Comparison of ENCODE assay signal across 18 cellular contexts in genomic region chr6:155080876-155081845, GRCh38.
A peak's percentile ranks its signal among the peaks of the same experiment; 100 is the strongest.
DNase-seq lines count a peak whose midpoint lies in the region; ATAC-seq and TF ChIP-seq lines count a peak whose summit lies in the region.
"Had no signal": no experiment of that assay in that cellular context is flagged by ENCODE, and none has a peak within 500 bp of the region (broad histone marks: within the 10 kb centered on the region; RNA-seq: fewer than 3 reads in every experiment).

No MANE protein-coding gene starts in this region.

- H3K27ac ChIP-seq in endodermal cell (ENCODE audit: low read depth, low read length), result no peak overlapping the region
- H3K27ac ChIP-seq: BLaER1 treated with 17β-estradiol and CSF1 and Interleukin-3, amounts not matched to agents 10 nM and 100 nM; cardiac muscle cell; psoas muscle had no signal

- no peaks in the 10 kb centered on the region for H3K36me3 Mint-ChIP-seq in endodermal cell (ENCODE audit: low read depth)
- H3K36me3 Mint-ChIP-seq: naive B cell had no signal

- H3K27ac Mint-ChIP-seq in endodermal cell, result no peak overlapping the region
- H3K27ac Mint-ChIP-seq: naive B cell had no signal

- no peaks in the 10 kb centered on the region for H3K9me3 ChIP-seq in endodermal cell (ENCODE audit: control insufficient read depth, low read length)
- H3K9me3 ChIP-seq: BLaER1 treated with 17β-estradiol and CSF1 and Interleukin-3, amounts not matched to agents 10 nM and 100 nM; psoas muscle had no signal

- H3K4me3 ChIP-seq in endodermal cell (ENCODE audit: low read length), result no peak overlapping the region
- H3K4me3 ChIP-seq: BLaER1 treated with 17β-estradiol and CSF1 and Interleukin-3, amounts not matched to agents 10 nM and 100 nM; cardiac muscle cell; psoas muscle had no signal

- ATAC-seq in GM18858 (IDR thresholded peaks at IDR 0.05; ENCODE audit: unreplicated experiment), result no peak
- ATAC-seq: left ventricle myocardium superior, psoas muscle had no signal

- no peaks in the 10 kb centered on the region for H3K9me3 Mint-ChIP-seq in endodermal cell
- H3K9me3 Mint-ChIP-seq: naive B cell had no signal

- 86 to 89% methylated on average over 7 to 9 of the region's 9 CpGs for WGBS in endodermal cell (ENCODE audit: insufficient coverage in 1 of 2, insufficient read length in 1 of 2), 2 experiments

- H3K27me3 ChIP-seq in endodermal cell (ENCODE audit: control insufficient read depth, insufficient read depth, low read length, poor library complexity, severe bottlenecking), result no peaks in the 10 kb centered on the region
- H3K27me3 ChIP-seq: BLaER1 treated with 17β-estradiol and CSF1 and Interleukin-3, amounts not matched to agents 10 nM and 100 nM had no signal

- H3K4me3 Mint-ChIP-seq in endodermal cell, result no peak overlapping the region
- H3K4me3 Mint-ChIP-seq: naive B cell had no signal

- no peak for TF ChIP-seq CTCF in endodermal cell (conservative IDR thresholded peaks at IDR 0.05)

- peaks cover 55% of the 10 kb centered on the region for H3K4me1 Mint-ChIP-seq in endodermal cell
- H3K4me1 Mint-ChIP-seq: naive B cell had no signal

- DNase-seq in ELR (ENCODE audit: low read depth) (peak; percentile 15), M059J (ENCODE audit: low read depth) (peak; percentile 56), endodermal cell (peak; percentile 69), pulmonary artery endothelial cell (ENCODE audit: low read depth, low spot score) (peak; percentile 17), NAMALWA (ENCODE audit: low spot score) (no peak), AML-193 (lab: John Stamatoyannopoulos, UW) (no peak)
- DNase-seq: activated CD8-positive, alpha-beta memory T cell treated with anti-CD3 and anti-CD28 coated beads, Interleukin-2, amount 50 U/mL, for 4 hours; activated naive CD4-positive, alpha-beta T cell treated with Interleukin-2 at 50 U/mL for 16 hours; DND-41; effector CD4-positive, alpha-beta T cell; left ventricle myocardium superior; naive B cell; NCI-H1092; psoas muscle; Right ventricle myocardium superior had no signal

- H3K4me1 ChIP-seq in endodermal cell (ENCODE audit: control insufficient read depth, insufficient read depth, low read length), result peaks cover 18% of the 10 kb centered on the region
- H3K4me1 ChIP-seq: psoas muscle had no signal

- no peak overlapping the region for H3K9ac ChIP-seq in endodermal cell (ENCODE audit: extremely low read depth, low read length, poor library complexity, severe bottlenecking)
- H3K9ac ChIP-seq: BLaER1 treated with 17β-estradiol and CSF1 and Interleukin-3, amounts not matched to agents 10 nM and 100 nM had no signal

- no peaks in the 10 kb centered on the region for H3K36me3 ChIP-seq in endodermal cell (ENCODE audit: control insufficient read depth, insufficient read depth, low read length)
- H3K36me3 ChIP-seq: BLaER1 treated with 17β-estradiol and CSF1 and Interleukin-3, amounts not matched to agents 10 nM and 100 nM; cardiac muscle cell had no signal

- H3K27me3 Mint-ChIP-seq in endodermal cell (ENCODE audit: insufficient read depth), result no peaks in the 10 kb centered on the region
- H3K27me3 Mint-ChIP-seq: naive B cell had no signal

Comparison
In these comparisons a context has a peak if more than half of its experiments do, and no peak if none do; other contexts are left out.
1. DNase-seq: peak in ELR (single experiment), M059J (single experiment), endodermal cell (single experiment) and pulmonary artery endothelial cell (single experiment); none in NAMALWA (single experiment) and AML-193 (0 of 2).